Comparison of ENCODE assay signal across 15 cellular contexts in genomic region chr6:70210462-70210861, GRCh38.
A peak's percentile ranks its signal among the peaks of the same experiment; 100 is the strongest.
DNase-seq lines count a peak whose midpoint lies in the region; ATAC-seq, FAIRE-seq and TF ChIP-seq lines count a peak whose summit lies in the region.
"Had no signal": no experiment of that assay in that cellular context is flagged by ENCODE, and none has a peak within 500 bp of the region (broad histone marks: within the 10 kb centered on the region; RNA-seq: fewer than 3 reads in every experiment).

No MANE protein-coding gene starts in this region.

- no peak overlapping the region for H3K23ac ChIP-seq in mesendoderm (ENCODE audit: low read length)

- H4K20me1 ChIP-seq in astrocyte (ENCODE audit: insufficient read depth, low read length) = no peaks in the 10 kb centered on the region

- no peak overlapping the region for H4K5ac ChIP-seq in mesendoderm (ENCODE audit: low read length)

- no peak overlapping the region for H3K4me2 ChIP-seq in astrocyte (ENCODE audit: low read length)
- no peak overlapping the region for H3K4me2 ChIP-seq in mesendoderm (ENCODE audit: low read length)

- H3K9me3 Mint-ChIP-seq in astrocyte (ENCODE audit: unreplicated experiment) (no peaks in the 10 kb centered on the region), endothelial cell (ENCODE audit: unreplicated experiment) (no peaks in the 10 kb centered on the region), CD14-positive monocyte (no peaks in the 10 kb centered on the region)
- H3K9me3 Mint-ChIP-seq: effector memory CD8-positive, alpha-beta T cell had no signal

- H3K4me1 Mint-ChIP-seq in astrocyte (ENCODE audit: low read depth, unreplicated experiment) = no peaks in the 10 kb centered on the region
- H3K4me1 Mint-ChIP-seq in endothelial cell (ENCODE audit: unreplicated experiment) = no peaks in the 10 kb centered on the region
- H3K4me1 Mint-ChIP-seq in CD14-positive monocyte = no peaks in the 10 kb centered on the region

- H4K8ac ChIP-seq in mesendoderm (ENCODE audit: low read depth, low read length) = no peak overlapping the region

- H3K56ac ChIP-seq in mesendoderm (ENCODE audit: low read length) = no peak overlapping the region

- no peak overlapping the region for H3K4me3 Mint-ChIP-seq in astrocyte (ENCODE audit: unreplicated experiment)
- no peak overlapping the region for H3K4me3 Mint-ChIP-seq in endothelial cell (ENCODE audit: unreplicated experiment)
- H3K4me3 Mint-ChIP-seq in CD14-positive monocyte = no peak overlapping the region
- H3K4me3 Mint-ChIP-seq: effector memory CD8-positive, alpha-beta T cell had no signal

- H3K27me3 Mint-ChIP-seq in astrocyte (ENCODE audit: low read depth, unreplicated experiment) (no peaks in the 10 kb centered on the region), endothelial cell (ENCODE audit: unreplicated experiment) (no peaks in the 10 kb centered on the region), CD14-positive monocyte (ENCODE audit: low read depth in 3 of 3) (peaks cover 0 to 6% (median 2%) of the 10 kb centered on the region in 3 donors)
- H3K27me3 Mint-ChIP-seq: effector memory CD8-positive, alpha-beta T cell had no signal

- H3K27me3 ChIP-seq in astrocyte (ENCODE audit: insufficient read depth, low read length) = no peaks in the 10 kb centered on the region
- no peaks in the 10 kb centered on the region for H3K27me3 ChIP-seq in mesendoderm (ENCODE audit: insufficient read depth, low read length, poor library complexity)
- H3K27me3 ChIP-seq: SJCRH30, tibial nerve had no signal

- FAIRE-seq in astrocyte (lab: Jason Lieb, UNC) = no peak
- FAIRE-seq: GM12892, H1 had no signal

- H3K18ac ChIP-seq in mesendoderm (ENCODE audit: low read length) = no peak overlapping the region

- H3K27ac Mint-ChIP-seq in astrocyte (ENCODE audit: unreplicated experiment) = no peak overlapping the region
- H3K27ac Mint-ChIP-seq in endothelial cell (ENCODE audit: unreplicated experiment) = no peak overlapping the region
- H3K27ac Mint-ChIP-seq in CD14-positive monocyte = no peak overlapping the region
- H3K27ac Mint-ChIP-seq: effector memory CD8-positive, alpha-beta T cell had no signal

- H3K4ac ChIP-seq in mesendoderm (ENCODE audit: low read depth, low read length) = no peak overlapping the region

- H3K36me3 Mint-ChIP-seq in astrocyte (ENCODE audit: low read depth, unreplicated experiment) = no peaks in the 10 kb centered on the region
- H3K36me3 Mint-ChIP-seq in endothelial cell (ENCODE audit: low read depth, unreplicated experiment) = no peaks in the 10 kb centered on the region
- no peaks in the 10 kb centered on the region for H3K36me3 Mint-ChIP-seq in CD14-positive monocyte

- H3K4me1 ChIP-seq in astrocyte (ENCODE audit: insufficient read depth, low read length) (no peaks in the 10 kb centered on the region), mesendoderm (ENCODE audit: control insufficient read depth, low read depth, low read length) (no peaks in the 10 kb centered on the region)
- H3K4me1 ChIP-seq: SJCRH30, tibial nerve had no signal

- no peak overlapping the region for H2BK120ac ChIP-seq in mesendoderm (ENCODE audit: low read depth, low read length)

- H2AK5ac ChIP-seq in mesendoderm (ENCODE audit: low read length) = no peak overlapping the region

- H3K27ac ChIP-seq in astrocyte (ENCODE audit: low read depth, low read length) = no peak overlapping the region
- H3K27ac ChIP-seq in mesendoderm (ENCODE audit: low read depth, low read length) = no peak overlapping the region
- H3K27ac ChIP-seq: SJCRH30, tibial nerve had no signal

- H2AFZ ChIP-seq in astrocyte (ENCODE audit: low read depth, low read length) = no peak overlapping the region

- ATAC-seq in HG03342 (IDR thresholded peaks at IDR 0.05; ENCODE audit: unreplicated experiment) = peak; percentile 55
- ATAC-seq in HG02798 (IDR thresholded peaks at IDR 0.05; ENCODE audit: poor library complexity, unreplicated experiment) = no peak
- ATAC-seq: effector memory CD8-positive, alpha-beta T cell; left cardiac atrium had no signal

- peak; percentile 4 for DNase-seq in EH (ENCODE audit: low read depth)
- DNase-seq in astrocyte (ENCODE audit: low read depth) = no peak
- peak; percentile 10 for DNase-seq in mesendoderm
- no peak for DNase-seq in endothelial cell (ENCODE audit: low spot score)
- DNase-seq in stimulated activated CD4-positive, alpha-beta T cell treated with anti-CD3 and anti-CD28 coated beads, Interleukin-15, amount 100 ng/mL, for 24 hours = no peak
- DNase-seq in CD14-positive monocyte (ENCODE audit: low spot score) = no peak
- DNase-seq: effector memory CD8-positive, alpha-beta T cell; IMR-90; left cardiac atrium had no signal

- no peaks in the 10 kb centered on the region for H3K9me3 ChIP-seq in astrocyte (ENCODE audit: insufficient read depth, low read depth, low read length)
- H3K9me3 ChIP-seq: SJCRH30, tibial nerve had no signal

- no peaks in the 10 kb centered on the region for H3K36me3 ChIP-seq in astrocyte (ENCODE audit: insufficient read depth, low read length)
- H3K36me3 ChIP-seq in mesendoderm (ENCODE audit: control insufficient read depth, insufficient read depth, low read length) = no peaks in the 10 kb centered on the region
- H3K36me3 ChIP-seq: SJCRH30, tibial nerve had no signal

- no peaks in the 10 kb centered on the region for H3K79me2 ChIP-seq in astrocyte (ENCODE audit: insufficient read depth, low read length)
- no peaks in the 10 kb centered on the region for H3K79me2 ChIP-seq in mesendoderm (ENCODE audit: control insufficient read depth, insufficient read depth, low read length)

- no CpG with 5 or more reads among the region's 2 CpGs for WGBS in mesendoderm (ENCODE audit: extremely low coverage, insufficient coverage, low lambda C conversion rate)

- H3K4me3 ChIP-seq in astrocyte (ENCODE audit: insufficient read depth, low read depth, low read length) = no peak overlapping the region
- no peak overlapping the region for H3K4me3 ChIP-seq in mesendoderm (ENCODE audit: low read length)
- H3K4me3 ChIP-seq: SJCRH30, tibial nerve had no signal

- H2BK5ac ChIP-seq in mesendoderm (ENCODE audit: low read length) = no peak overlapping the region

- no peak overlapping the region for H2BK15ac ChIP-seq in mesendoderm (replicated peaks; ENCODE audit: low read depth)

- H3K9ac ChIP-seq in astrocyte (ENCODE audit: low read length) (no peak overlapping the region), mesendoderm (ENCODE audit: low read length) (no peak overlapping the region)

- peak; percentile 24 for TF ChIP-seq CTCF in astrocyte (IDR thresholded peaks at IDR 0.05; ENCODE audit: insufficient read depth, low read depth, low read length)
- no peak for TF ChIP-seq CTCF in endothelial cell (IDR thresholded peaks at IDR 0.05; ENCODE audit: unreplicated experiment)
- no peak for TF ChIP-seq CTCF in CD14-positive monocyte (IDR thresholded peaks at IDR 0.05)

- H3K79me1 ChIP-seq in mesendoderm (ENCODE audit: low read length) = no peaks in the 10 kb centered on the region

- intact Hi-C loops in CD14-positive monocyte (cut with micrococcal nuclease) = no loop called here

Comparison
In these comparisons a context has a peak if more than half of its experiments do, and no peak if none do; other contexts are left out.
1. DNase-seq: peak in EH (single experiment) and mesendoderm (single experiment); none in astrocyte (single experiment), endothelial cell (single experiment), stimulated activated CD4-positive, alpha-beta T cell treated with anti-CD3 and anti-CD28 coated beads, Interleukin-15, amount 100 ng/mL, for 24 hours (single experiment) and CD14-positive monocyte (single experiment).